ENCODE assay signal across 24 cellular contexts in the genomic region with DNA sequence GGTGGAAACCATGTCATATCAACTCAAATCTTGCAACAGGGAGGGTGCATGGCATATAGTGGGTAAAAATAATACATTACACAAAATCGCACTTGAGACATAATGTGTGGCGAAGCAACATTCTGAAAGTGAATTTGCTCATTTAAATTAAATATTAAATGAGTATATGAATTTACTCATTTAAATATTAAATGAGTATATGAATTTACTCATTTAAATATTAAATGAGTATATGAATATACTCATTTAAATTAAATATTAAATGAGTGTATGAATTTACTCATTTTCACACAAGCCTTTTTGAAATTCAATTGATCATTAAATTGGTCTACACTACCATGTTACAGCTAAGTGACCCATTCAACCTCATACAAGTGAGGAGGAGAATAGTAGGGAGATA.
DNase-seq lines count a peak whose midpoint lies in the region; FAIRE-seq and TF ChIP-seq lines count a peak whose summit lies in the region.
"Had no signal": no experiment of that assay in that cellular context is flagged by ENCODE, and none has a peak within 500 bp of the region (broad histone marks: within the 10 kb centered on the region; RNA-seq: fewer than 3 reads in every experiment).

No MANE protein-coding gene starts in this region.

- H3K9ac ChIP-seq in subcutaneous abdominal adipose tissue (ENCODE audit: low read length in 5 of 5): no peak overlapping the region
- H3K9ac ChIP-seq: BLaER1 treated with 17β-estradiol and CSF1 and Interleukin-3, amounts not matched to agents 10 nM and 100 nM had no signal

- POLR2A ChIA-PET in HEK293 (lab: Yijun Ruan, JAX): no interaction called here

- H3K4me1 ChIP-seq in HEK293 (ENCODE audit: control insufficient read depth, insufficient read depth, low read length): 0 out of 2 replicates have a peak, but pooled peaks cover 2% of the 10 kb centered on the region
- peaks cover 0 to 57% (median 33%) of the 10 kb centered on the region in 5 donors for H3K4me1 ChIP-seq in subcutaneous abdominal adipose tissue (ENCODE audit: control insufficient read depth in 5 of 5, insufficient read depth in 5 of 5, low read length in 5 of 5)
- H3K4me1 ChIP-seq: A549; BLaER1 treated with 17β-estradiol and CSF1 and Interleukin-3, amounts not matched to agents 10 nM and 100 nM had no signal

- H3K27me3 ChIP-seq in subcutaneous abdominal adipose tissue (ENCODE audit: control insufficient read depth in 5 of 5, insufficient read depth in 4 of 5, low read length in 5 of 5): no peaks in the 10 kb centered on the region
- H3K27me3 ChIP-seq: BLaER1 treated with 17β-estradiol and CSF1 and Interleukin-3, amounts not matched to agents 10 nM and 100 nM had no signal

- H3K4me3 ChIP-seq in HEK293 (ENCODE audit: low read depth, low read length) (no peak overlapping the region), subcutaneous abdominal adipose tissue (ENCODE audit: low read depth in 1 of 5, low read length in 5 of 5) (no peak overlapping the region)
- H3K4me3 ChIP-seq: A549; BLaER1 treated with 17β-estradiol and CSF1 and Interleukin-3, amounts not matched to agents 10 nM and 100 nM; GM12878 had no signal

- H3K9me3 ChIP-seq in HEK293 (ENCODE audit: control insufficient read depth, insufficient read depth, low read depth, low read length): no peaks in the 10 kb centered on the region
- no peaks in the 10 kb centered on the region for H3K9me3 ChIP-seq in subcutaneous abdominal adipose tissue (ENCODE audit: control insufficient read depth in 5 of 5, low read length in 5 of 5)
- H3K9me3 ChIP-seq: A549; BLaER1 treated with 17β-estradiol and CSF1 and Interleukin-3, amounts not matched to agents 10 nM and 100 nM had no signal

- H3K36me3 ChIP-seq in HEK293 (ENCODE audit: control insufficient read depth in 2 of 2, insufficient read depth in 1 of 2, low read length in 2 of 2) (no peaks in the 10 kb centered on the region), subcutaneous abdominal adipose tissue (ENCODE audit: control insufficient read depth in 5 of 5, insufficient read depth in 5 of 5, low read length in 5 of 5) (no peaks in the 10 kb centered on the region)
- H3K36me3 ChIP-seq: BLaER1 treated with 17β-estradiol and CSF1 and Interleukin-3, amounts not matched to agents 10 nM and 100 nM had no signal

- DNase-seq in activated CD4-positive, alpha-beta T cell treated with anti-CD3 and anti-CD28 coated beads, Interleukin-2, amount 50 U/mL, for 4 hours: no peak
- DNase-seq in NCI-H345 (lab: John Stamatoyannopoulos, UW): no peak
- DNase-seq: AML-193; CD4-positive, alpha-beta memory T cell; CD4-positive, CD25-positive, alpha-beta regulatory T cell; CD8-positive, alpha-beta memory T cell; COR-L47; DMS 273 treated with DMSO at 0.1 percent for 48 hours; DMS153; DMS53; DMS79; DND-41; EL; GDM1 had no signal

- CTCF ChIA-PET in HEK293 (lab: Yijun Ruan, JAX): interaction anchor here (1.1 to 1.4 kb wide), 2 partner anchors 299 to 300 kb away, joined by 3 to 4 read pairs; no protein-coding TSS in a partner anchor

- no peak for TF ChIP-seq CTCF in HEK293 (tag by site-specific recombination; IDR thresholded peaks at IDR 0.05)

- H3K27ac ChIP-seq in HEK293 (ENCODE audit: extremely low read depth, low read depth, low read length) (no peak overlapping the region), subcutaneous abdominal adipose tissue (ENCODE audit: low read depth, low read length) (peak overlapping the region; percentile 92)
- H3K27ac ChIP-seq: 22Rv1; A549; BLaER1 treated with 17β-estradiol and CSF1 and Interleukin-3, amounts not matched to agents 10 nM and 100 nM; C4-2B had no signal

- peak; percentile 21 for FAIRE-seq in colon (lab: Jason Lieb, UNC)
- FAIRE-seq: A549, GM12878, GM12892, GM18507 had no signal

TF ChIP-seq in HEK293, 187 proteins besides CTCF, POLR2A, EP300 and RAD21:
- TF ChIP-seq ZNF664 (tag by site-specific recombination; IDR thresholded peaks at IDR 0.05) (peak; percentile 84), ZSCAN18 (tag by site-specific recombination; IDR thresholded peaks at IDR 0.05) (no peak)
